Comparison of ENCODE assay signal across 25 cellular contexts in the genomic region with DNA sequence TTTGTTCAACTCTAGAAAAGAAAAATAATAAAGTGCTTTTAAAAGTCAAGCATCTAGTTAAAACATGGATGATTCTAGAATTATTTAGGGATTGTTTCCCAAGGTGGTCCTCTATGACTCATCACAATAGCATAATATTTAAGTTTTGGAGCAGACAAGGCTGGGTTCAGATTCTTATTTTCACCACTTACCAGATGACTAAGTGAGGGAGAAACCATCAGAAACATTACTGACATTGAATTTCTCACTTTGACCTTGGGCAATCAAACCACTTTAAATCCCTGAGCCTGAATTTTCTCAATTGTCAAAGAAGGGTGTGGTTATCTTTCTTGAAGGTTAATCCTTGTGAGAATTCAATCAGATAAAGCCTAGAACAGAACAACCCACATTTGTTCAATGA.
"Had no signal": no experiment of that assay in that cellular context is flagged by ENCODE, and none has a peak within 500 bp of the region (broad histone marks: within the 10 kb centered on the region; RNA-seq: fewer than 3 reads in every experiment).

No MANE protein-coding gene starts in this region.

- H3K36me3 ChIP-seq: MG63 had no signal

- H3K4me1 ChIP-seq: body of pancreas had no signal

- H3K27me3 Mint-ChIP-seq: activated CD4-positive, alpha-beta memory T cell treated with anti-CD3 and anti-CD28 coated beads for 36 hours had no signal

- DNase-seq: activated CD4-positive, alpha-beta memory T cell treated with anti-CD3 and anti-CD28 coated beads for 36 hours; activated CD4-positive, alpha-beta T cell treated with anti-CD3 and anti-CD28 coated beads, Interleukin-2, amount 10 ng/mL, durations not matched to agents 7 days and 5 days; activated CD4-positive, CD25-positive, alpha-beta regulatory T cell; activated CD8-positive, alpha-beta memory T cell treated with anti-CD3 and anti-CD28 coated beads for 24 hours; activated gamma-delta T cell; activated naive CD4-positive, alpha-beta T cell treated with anti-CD3 and anti-CD28 coated beads for 36 hours; activated T-cell treated with anti-CD3 and anti-CD28 coated beads, Interleukin-2, amount 50 U/mL, for 4 hours; anterior cingulate cortex; body of pancreas; MG63; NCI-H1105; NCI-H1436; NCI-H1694 treated with DMSO at 0.1 percent for 48 hours; NCI-H2029 treated with DMSO at 0.1 percent for 48 hours; NCI-H345; NCI-H510A; NCI-H526 treated with DMSO at 0.1 percent for 48 hours; NCI-H82; SIG-M5; T-cell; T-helper 2 cell; T1000 had no signal

- H3K27me3 ChIP-seq: body of pancreas, MG63 had no signal

- H3K4me1 Mint-ChIP-seq: activated CD4-positive, alpha-beta T cell treated with anti-CD3 and anti-CD28 coated beads, Interleukin-2, amount 10 ng/mL, durations not matched to agents 7 days and 5 days; T-cell had no signal

- H3K9me3 ChIP-seq: body of pancreas had no signal

- H3K9me3 Mint-ChIP-seq: activated CD4-positive, alpha-beta memory T cell treated with anti-CD3 and anti-CD28 coated beads for 36 hours; activated CD4-positive, alpha-beta T cell treated with anti-CD3 and anti-CD28 coated beads, Interleukin-2, amount 10 ng/mL, durations not matched to agents 7 days and 5 days; activated naive CD4-positive, alpha-beta T cell treated with anti-CD3 and anti-CD28 coated beads for 36 hours had no signal

- H3K27ac Mint-ChIP-seq: activated CD4-positive, alpha-beta memory T cell treated with anti-CD3 and anti-CD28 coated beads for 36 hours; activated CD4-positive, alpha-beta T cell treated with anti-CD3 and anti-CD28 coated beads, Interleukin-2, amount 10 ng/mL, durations not matched to agents 7 days and 5 days; activated naive CD4-positive, alpha-beta T cell treated with anti-CD3 and anti-CD28 coated beads for 36 hours; activated naive CD8-positive, alpha-beta T cell; T-cell had no signal

- H3K9ac ChIP-seq: KMS-11 had no signal

- H3K4me3 Mint-ChIP-seq: activated CD4-positive, alpha-beta memory T cell treated with anti-CD3 and anti-CD28 coated beads for 36 hours; activated CD4-positive, alpha-beta T cell treated with anti-CD3 and anti-CD28 coated beads, Interleukin-2, amount 10 ng/mL, durations not matched to agents 7 days and 5 days; activated naive CD4-positive, alpha-beta T cell treated with anti-CD3 and anti-CD28 coated beads for 36 hours; activated naive CD8-positive, alpha-beta T cell; activated T-cell treated with anti-CD3 and anti-CD28 coated beads, Interleukin-2, amount 50 U/mL, for 4 hours; T-cell had no signal

- ATAC-seq: activated T-cell treated with anti-CD3 and anti-CD28 coated beads, Interleukin-2, amount 50 U/mL, for 4 hours; body of pancreas; T-cell had no signal

- H3K27ac ChIP-seq: body of pancreas, KMS-11, SK-N-MC had no signal

- H3K36me3 Mint-ChIP-seq: activated CD4-positive, alpha-beta memory T cell treated with anti-CD3 and anti-CD28 coated beads for 36 hours; activated naive CD8-positive, alpha-beta T cell; T-cell had no signal

- H3K4me2 ChIP-seq: KMS-11 had no signal

- H3K4me3 ChIP-seq: body of pancreas, MG63, SK-N-MC had no signal
